In the genomic region with DNA sequence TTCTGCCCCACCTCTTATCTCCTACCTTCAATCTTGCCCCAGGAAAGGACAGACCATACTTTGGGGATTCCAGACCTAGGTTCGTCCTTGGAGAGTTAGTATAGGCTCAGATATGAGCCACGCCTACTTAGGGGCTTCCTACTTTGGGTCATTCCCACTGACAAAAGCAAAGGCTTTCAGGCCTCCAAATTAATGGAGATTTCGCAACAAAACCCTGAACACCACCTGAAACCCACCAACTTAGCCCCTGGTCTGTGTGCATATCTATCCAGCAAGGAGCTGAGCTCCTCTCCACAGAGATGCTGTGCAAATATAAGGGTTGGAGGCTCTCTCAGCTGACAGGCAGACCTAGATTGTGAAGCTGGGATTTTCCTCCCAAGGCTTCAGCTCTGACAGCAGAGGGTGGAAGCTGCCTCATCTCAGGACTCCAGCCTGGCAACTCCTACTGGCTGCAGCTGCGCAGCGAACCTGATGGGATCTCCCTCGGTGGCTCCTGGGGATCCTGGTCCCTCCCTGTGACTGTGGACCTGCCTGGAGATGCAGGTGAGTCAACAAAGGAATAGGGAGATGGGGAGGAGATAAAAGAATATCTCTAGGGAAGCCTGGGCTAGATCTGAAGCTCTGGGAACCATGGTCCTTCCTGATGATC, we compare ENCODE assay signal across 22 cellular contexts. TPM values are rescaled to one million over a fixed set of nuclear protein-coding genes. Genes with fewer than 3 reads are reported as not detected.
"Had no signal": no experiment of that assay in that cellular context is flagged by ENCODE, and none has a peak within 500 bp of the region (broad histone marks: within the 10 kb centered on the region; RNA-seq: fewer than 3 reads in every experiment).

No MANE protein-coding gene starts in this region.

- H3K27me3 ChIP-seq: esophagus muscularis mucosa, gastrocnemius medialis, heart right ventricle, neutrophil, stomach, transverse colon had no signal

- H3K36me3 ChIP-seq: esophagus muscularis mucosa, gastrocnemius medialis, heart right ventricle, neutrophil, stomach, thoracic aorta, transverse colon had no signal

- H3K27ac ChIP-seq: epithelial cell of prostate, esophagus muscularis mucosa, gastrocnemius medialis, heart right ventricle, neutrophil, stomach, thoracic aorta, transverse colon had no signal

- H3K4me3 ChIP-seq: esophagus muscularis mucosa, gastrocnemius medialis, heart right ventricle, mucosa of descending colon, stomach, thoracic aorta, transverse colon had no signal

- H3K27ac Mint-ChIP-seq: naive thymus-derived CD8-positive, alpha-beta T cell had no signal

- H3K9me3 ChIP-seq: esophagus muscularis mucosa, gastrocnemius medialis, heart right ventricle, mucosa of descending colon, neutrophil, stomach, thoracic aorta, transverse colon had no signal

- H3K9me3 Mint-ChIP-seq: naive thymus-derived CD8-positive, alpha-beta T cell had no signal

- DNase-seq: effector memory CD4-positive, alpha-beta T cell; gastrocnemius medialis; heart right ventricle; hypothalamus; kidney glomerular epithelial cell; mammary epithelial cell; mucosa of descending colon; naive thymus-derived CD8-positive, alpha-beta T cell; small intestine; stimulated activated CD4-positive, alpha-beta T cell treated with anti-CD3 and anti-CD28 coated beads, Interleukin-12 subunit alpha, Interleukin-12 subunit beta, amount 100 ng/mL, for 4 hours; stimulated activated naive CD4-positive, alpha-beta T cell; stomach; substantia nigra; transverse colon had no signal

- H3K4me3 Mint-ChIP-seq: naive thymus-derived CD8-positive, alpha-beta T cell had no signal

- H3K36me3 Mint-ChIP-seq: naive thymus-derived CD8-positive, alpha-beta T cell had no signal

RNA-seq across cellular contexts. Expression of a gene that starts 2.1 kb away (rescaled TPM):
- total RNA-seq: fibroblast of villous mesenchyme; gastrocnemius medialis; naive thymus-derived CD8-positive, alpha-beta T cell; osteoblast; pulmonary artery endothelial cell; stomach; thoracic aorta had no signal
- polyA plus RNA-seq: naive thymus-derived CD8-positive, alpha-beta T cell; neural cell; small intestine; stomach had no signal

RNA-seq across cellular contexts. Expression of a gene that starts 38.9 kb away (rescaled TPM):
- total RNA-seq: mammary epithelial cell; naive thymus-derived CD8-positive, alpha-beta T cell; osteoblast had no signal
- polyA plus RNA-seq: mammary epithelial cell; naive thymus-derived CD8-positive, alpha-beta T cell; neural cell had no signal
